Comparison of ENCODE assay signal across 26 cellular contexts in the genomic region with DNA sequence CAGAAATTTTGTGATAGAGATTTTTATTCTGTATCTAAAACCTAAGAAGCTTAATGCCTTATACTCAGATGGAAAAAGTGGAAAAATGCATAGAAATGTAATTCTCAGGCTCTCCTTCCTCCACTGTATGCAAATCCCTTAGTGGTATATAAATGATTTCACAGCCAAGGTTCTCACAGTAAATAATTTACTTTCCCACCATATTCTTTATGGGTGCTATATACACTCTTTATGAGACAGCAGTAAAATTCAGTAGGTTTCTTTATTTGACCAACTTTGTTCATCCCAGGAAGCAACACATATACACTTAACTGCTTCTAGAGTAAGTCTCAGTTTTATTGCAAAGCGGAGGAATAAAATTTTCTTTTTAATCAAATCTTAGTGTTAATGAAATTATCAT.
DNase-seq lines count a peak whose midpoint lies in the region; ATAC-seq, FAIRE-seq and TF ChIP-seq lines count a peak whose summit lies in the region.
"Had no signal": no experiment of that assay in that cellular context is flagged by ENCODE, and none has a peak within 500 bp of the region (broad histone marks: within the 10 kb centered on the region; RNA-seq: fewer than 3 reads in every experiment).

No MANE protein-coding gene starts in this region.

- in situ Hi-C loops in transverse colon (cut with MboI; ENCODE audit: low pct_ligation_motif_present in 1 of 4, low pct_unique_long_range_greater_than_20kb in 1 of 4, low sequenced_read_pairs in 3 of 4): no loop called here

- FAIRE-seq in pancreas (lab: Jason Lieb, UNC): peak; percentile 37
- FAIRE-seq: A204.1, GM12878, GM12892, GM18507 had no signal

- no peak for DNase-seq in left colon
- no peak for DNase-seq in pancreas
- no peak for DNase-seq in transverse colon
- DNase-seq in activated CD4-positive, alpha-beta T cell treated with anti-CD3 and anti-CD28 coated beads for 4 hours: no peak
- DNase-seq in stimulated activated naive CD4-positive, alpha-beta T cell treated with Interleukin-2 at 50 U/mL for 16 hours (lab: John Stamatoyannopoulos, UW): no peak
- no peak for DNase-seq in posterior cingulate gyrus
- DNase-seq: 8988T; ACHN; BE2C; C1 segment of cervical spinal cord; CD4-positive, alpha-beta memory T cell; CD4-positive, CD25-positive, alpha-beta regulatory T cell; CD8-positive, alpha-beta memory T cell; COR-L47; DMS 273 treated with DMSO at 0.1 percent for 48 hours; DMS153; DMS53; DMS79; DND-41; EL; GDM1 had no signal

- WGBS in pancreas, 2 donors: 87 to 88% methylated on average over 1 of the region's 1 CpG
- WGBS in transverse colon (ENCODE audit: low coverage in 1 of 2), 2 donors: 46 to 50% methylated on average over 1 of the region's 1 CpG

- TF ChIP-seq POLR2A in transverse colon (IDR thresholded peaks at IDR 0.05): no peak

- ATAC-seq in left colon (peak; percentile 99), pancreas (no peak)
- ATAC-seq: GM12878 had no signal

- no peaks in the 10 kb centered on the region for H3K9me3 ChIP-seq in pancreas
- H3K9me3 ChIP-seq in transverse colon: no peaks in the 10 kb centered on the region
- H3K9me3 ChIP-seq: BE2C, BLaER1 had no signal

- H3K36me3 ChIP-seq in pancreas: no peaks in the 10 kb centered on the region
- no peaks in the 10 kb centered on the region for H3K36me3 ChIP-seq in transverse colon
- H3K36me3 ChIP-seq: BE2C, BLaER1 had no signal

- H3K4me3 ChIP-seq in pancreas: no peak overlapping the region
- H3K4me3 ChIP-seq in transverse colon: no peak overlapping the region
- H3K4me3 ChIP-seq: BLaER1, GM12878 had no signal

- TF ChIP-seq EP300 in transverse colon (IDR thresholded peaks at IDR 0.05; ENCODE audit: low read depth): no peak

- intact Hi-C loops in left colon (cut with DNase I, micrococcal nuclease) (no loop called here), pancreas (cut with DNase I) (no loop called here), transverse colon (cut with DNase I; ENCODE audit: low total_unique reads) (loop anchor here (2.0 kb wide), 1 partner anchor 51 kb away; no protein-coding TSS in a partner anchor), posterior cingulate gyrus (cut with DNase I) (no loop called here)

- H3K27ac ChIP-seq in pancreas (no peak overlapping the region), transverse colon (peak overlapping the region in 3 of 4 donors; percentile 50 to 57 (median 54))
- H3K27ac ChIP-seq: BLaER1 had no signal

- no peak for TF ChIP-seq CTCF in pancreas (IDR thresholded peaks at IDR 0.05)
- TF ChIP-seq CTCF in transverse colon (IDR thresholded peaks at IDR 0.05): no peak

- H3K4me1 ChIP-seq in pancreas (no peaks in the 10 kb centered on the region), transverse colon (peaks cover 0 to 14% (median 3%) of the 10 kb centered on the region in 4 donors)
- H3K4me1 ChIP-seq: BE2C, BLaER1 had no signal

- H3K27me3 ChIP-seq in pancreas: no peaks in the 10 kb centered on the region
- H3K27me3 ChIP-seq in transverse colon: no peaks in the 10 kb centered on the region
- H3K27me3 ChIP-seq: BE2C, BLaER1 had no signal

Comparison
In these comparisons a context has a peak if more than half of its experiments do, and no peak if none do; other contexts are left out.
1. H3K27ac ChIP-seq: peak in transverse colon (3 of 4); none in pancreas (0 of 4).